ENCODE assay signal across 10 cellular contexts in genomic region chr1:66351474-66351873, GRCh38.
DNase-seq lines count a peak whose midpoint lies in the region; ATAC-seq, FAIRE-seq and TF ChIP-seq lines count a peak whose summit lies in the region.
"Had no signal": no experiment of that assay in that cellular context is flagged by ENCODE, and none has a peak within 500 bp of the region (broad histone marks: within the 10 kb centered on the region; RNA-seq: fewer than 3 reads in every experiment).

No MANE protein-coding gene starts in this region.

- H3K36me3 ChIP-seq in left ventricle myocardium inferior = peaks cover 9% of the 10 kb centered on the region
- peaks cover 3 to 7% of the 10 kb centered on the region in 2 experiments for H3K36me3 ChIP-seq in endothelial cell of umbilical vein (ENCODE audit: control insufficient read depth in 2 of 2, extremely low read depth in 1 of 2, insufficient read depth in 2 of 2, low read length in 2 of 2)
- no peaks in the 10 kb centered on the region for H3K36me3 ChIP-seq in upper lobe of left lung
- H3K36me3 ChIP-seq in small intestine (ENCODE audit: control insufficient read depth in 2 of 2, insufficient read depth in 2 of 2, low read length in 2 of 2) = no peaks in the 10 kb centered on the region

- TF ChIP-seq POLR2A in endothelial cell of umbilical vein (IDR thresholded peaks at IDR 0.05; ENCODE audit: low read depth, low read length) = no peak
- TF ChIP-seq POLR2A in upper lobe of left lung (IDR thresholded peaks at IDR 0.05) = no peak

- peak overlapping the region; percentile 89 for H3K9ac ChIP-seq in endothelial cell of umbilical vein (replicated peaks; ENCODE audit: extremely low read depth, insufficient read depth, low read length)

- H3K27me3 ChIP-seq in left ventricle myocardium inferior (ENCODE audit: low read depth) = no peaks in the 10 kb centered on the region
- H3K27me3 ChIP-seq in right cardiac atrium (ENCODE audit: control insufficient read depth, insufficient read depth) = no peaks in the 10 kb centered on the region
- H3K27me3 ChIP-seq in endothelial cell of umbilical vein (ENCODE audit: control insufficient read depth in 2 of 2, insufficient read depth in 2 of 2, low read length in 2 of 2) = no peaks in the 10 kb centered on the region
- no peaks in the 10 kb centered on the region for H3K27me3 ChIP-seq in upper lobe of left lung
- no peaks in the 10 kb centered on the region for H3K27me3 ChIP-seq in small intestine (ENCODE audit: control insufficient read depth in 2 of 2, insufficient read depth in 2 of 2, low read length in 2 of 2)

- H3K9me1 ChIP-seq in endothelial cell of umbilical vein (replicated peaks; ENCODE audit: control insufficient read depth, extremely low read depth, insufficient read depth, low read length) = no peaks in the 10 kb centered on the region

- peaks cover 91% of the 10 kb centered on the region for H3K79me2 ChIP-seq in endothelial cell of umbilical vein (ENCODE audit: control insufficient read depth, insufficient read depth, low read length)

- no peak for ATAC-seq in right cardiac atrium
- peak; percentile 18 for ATAC-seq in HG03575 (IDR thresholded peaks at IDR 0.05; ENCODE audit: extremely low read depth, insufficient number of reproducible peaks, low FRiP score, unreplicated experiment)
- peak in 1 of 2 donors; percentile 73 for ATAC-seq in upper lobe of left lung (ENCODE audit: low FRiP score in 2 of 2)

- peak overlapping the region; percentile 75 for H3K27ac ChIP-seq in left ventricle myocardium inferior (replicated peaks)
- H3K27ac ChIP-seq in right cardiac atrium (ENCODE audit: low read length) = no peak overlapping the region
- H3K27ac ChIP-seq in endothelial cell of umbilical vein (ENCODE audit: insufficient read depth, low read depth, low read length) = peak overlapping the region; percentile 96
- peak overlapping the region; percentile 19 to 86 (median 56) for H3K27ac ChIP-seq in upper lobe of left lung
- peak overlapping the region in 1 of 2 donors; percentile 59 for H3K27ac ChIP-seq in small intestine (ENCODE audit: low read depth in 1 of 2, low read length in 1 of 2)

- H3K4me2 ChIP-seq in endothelial cell of umbilical vein (ENCODE audit: insufficient read depth, low read length) = peak overlapping the region; percentile 60

- no peak for TF ChIP-seq EP300 in upper lobe of left lung (IDR thresholded peaks at IDR 0.05)

- H3K9me3 ChIP-seq in left ventricle myocardium inferior (replicated peaks) (no peaks in the 10 kb centered on the region), right cardiac atrium (ENCODE audit: control insufficient read depth, low read length) (no peaks in the 10 kb centered on the region), endothelial cell of umbilical vein (replicated peaks; ENCODE audit: control insufficient read depth, insufficient read depth, low read length) (no peaks in the 10 kb centered on the region), upper lobe of left lung (no peaks in the 10 kb centered on the region), small intestine (ENCODE audit: control insufficient read depth, low read depth) (no peaks in the 10 kb centered on the region)

- CTCF ChIA-PET in endothelial cell of umbilical vein (lab: Charles Lee) = interaction anchor here (0.8 to 6.3 kb wide), 5 partner anchors 8 to 94 kb away, joined by 3 to 43 read pairs (median 11); no protein-coding TSS in a partner anchor

- no TSS peak for BruUV-seq in endothelial cell of umbilical vein (replicated peaks; lab: Mats Ljungman, UMichigan)

- no peak overlapping the region for H2AFZ ChIP-seq in endothelial cell of umbilical vein (ENCODE audit: low read depth, low read length)

- H3K4me1 ChIP-seq in left ventricle myocardium inferior = peaks cover 98% of the 10 kb centered on the region
- H3K4me1 ChIP-seq in right cardiac atrium (ENCODE audit: control insufficient read depth, insufficient read depth, low read length) = peaks cover 13% of the 10 kb centered on the region
- H3K4me1 ChIP-seq in endothelial cell of umbilical vein (ENCODE audit: control insufficient read depth, extremely low read depth, insufficient read depth, low read length) = peaks cover 100% of the 10 kb centered on the region
- peaks cover 22 to 54% (median 51%) of the 10 kb centered on the region in 4 donors for H3K4me1 ChIP-seq in upper lobe of left lung
- H3K4me1 ChIP-seq in small intestine (ENCODE audit: control insufficient read depth in 2 of 2, insufficient read depth in 1 of 2, low read depth in 1 of 2, low read length in 1 of 2) = peaks cover 0 to 3% of the 10 kb centered on the region in 2 donors

- POLR2A ChIA-PET in endothelial cell of umbilical vein (lab: Charles Lee) = interaction anchor here (2.2 to 2.5 kb wide), 2 partner anchors 16 to 19 kb away, joined by 7 to 8 read pairs; no protein-coding TSS in a partner anchor

- dilution Hi-C loops in endothelial cell of umbilical vein (cut with MboI; ENCODE audit: extremely low pct_ligation_motif_present, low sequenced_read_pairs) = no loop called here

- intact Hi-C loops in left ventricle myocardium inferior (cut with micrococcal nuclease) = loop anchor here (5.0 kb wide), 1 partner anchor 79 kb away; no protein-coding TSS in a partner anchor
- intact Hi-C loops in right cardiac atrium (cut with DNase I) = no loop called here
- intact Hi-C loops in endothelial cell of umbilical vein (cut with micrococcal nuclease) = loop anchor here (2.0 to 5.0 kb wide), 4 partner anchors 211 to 929 kb away; partner anchors contain the start of genes LEPR and LEPROT
- intact Hi-C loops in posterior cingulate gyrus (cut with DNase I) = no loop called here

- H3K4me3 ChIP-seq in left ventricle myocardium inferior = no peak overlapping the region
- no peak overlapping the region for H3K4me3 ChIP-seq in right cardiac atrium (ENCODE audit: low read length)
- no peak overlapping the region for H3K4me3 ChIP-seq in endothelial cell of umbilical vein (replicated peaks in 1 of 3; ENCODE audit: insufficient read depth in 1 of 3, low read depth in 1 of 3, low read length in 3 of 3)
- no peak overlapping the region for H3K4me3 ChIP-seq in upper lobe of left lung
- no peak overlapping the region for H3K4me3 ChIP-seq in small intestine (ENCODE audit: low read depth in 1 of 2, low read length in 2 of 2)

- H4K20me1 ChIP-seq in endothelial cell of umbilical vein (replicated peaks; ENCODE audit: control insufficient read depth, extremely low read depth, insufficient read depth, low read length) = no peaks in the 10 kb centered on the region

- no peak for DNase-seq in left ventricle myocardium inferior
- DNase-seq in right cardiac atrium = no peak
- peak; percentile 68 for DNase-seq in endothelial cell of umbilical vein (ENCODE audit: low read depth, low spot score)
- no peak for DNase-seq in upper lobe of left lung
- no peak for DNase-seq in posterior cingulate gyrus
- no peak for DNase-seq in small intestine
- no peak for DNase-seq in NK-92 (lab: John Stamatoyannopoulos, UW; ENCODE audit: unreplicated experiment)
- DNase-seq: NCI-H1694 had no signal

- TF ChIP-seq CTCF in left ventricle myocardium inferior (IDR thresholded peaks at IDR 0.05; ENCODE audit: borderline replicate concordance) (no peak), endothelial cell of umbilical vein (IDR thresholded peaks at IDR 0.05; ENCODE audit: extremely low read depth in 1 of 2, insufficient read depth in 1 of 2, low read depth in 1 of 2, low read length in 2 of 2) (no peak), upper lobe of left lung (IDR thresholded peaks at IDR 0.05) (no peak)

- FAIRE-seq in endothelial cell of umbilical vein (lab: Jason Lieb, UNC) = no peak
- FAIRE-seq in small intestine (lab: Jason Lieb, UNC) = no peak
- FAIRE-seq: colon had no signal

TF ChIP-seq in endothelial cell of umbilical vein, 7 proteins besides CTCF, POLR2A, EP300 and RAD21:
- TF ChIP-seq EZH2 (IDR thresholded peaks at IDR 0.05; ENCODE audit: borderline replicate concordance, low read depth, low read length, severe bottlenecking) (no peak), FOS (IDR thresholded peaks at IDR 0.05; ENCODE audit: borderline replicate concordance, insufficient read depth, low read length) (no peak), POLR2AphosphoS5 (IDR thresholded peaks at IDR 0.05; ENCODE audit: insufficient read depth, low read depth, low read length) (no peak), MAX (IDR thresholded peaks at IDR 0.05; ENCODE audit: insufficient read depth, insufficient read length) (no peak), GATA2 (IDR thresholded peaks at IDR 0.05; ENCODE audit: insufficient read depth, insufficient read length, low read depth, low read length) (no peak), JUN (IDR thresholded peaks at IDR 0.05; ENCODE audit: borderline replicate concordance, insufficient read depth, insufficient read length, low read depth) (no peak), MYC (IDR thresholded peaks at IDR 0.05; ENCODE audit: low read depth, low read length) (no peak)

Comparison
In these comparisons a context has a peak if more than half of its experiments do, and no peak if none do; other contexts are left out.
1. intact Hi-C loops: an anchor here in left ventricle myocardium inferior (5.0 kb wide) and endothelial cell of umbilical vein (2.0 to 5.0 kb wide); none called in right cardiac atrium and posterior cingulate gyrus.